9 cellular contexts compared by ENCODE assay signal in genomic region chr3:185929192-185930151, GRCh38. TPM values are rescaled to one million over a fixed set of nuclear protein-coding genes. Genes with fewer than 3 reads are reported as not detected.
DNase-seq lines count a peak whose midpoint lies in the region; ATAC-seq and TF ChIP-seq lines count a peak whose summit lies in the region.
"Had no signal": no experiment of that assay in that cellular context is flagged by ENCODE, and none has a peak within 500 bp of the region (broad histone marks: within the 10 kb centered on the region; RNA-seq: fewer than 3 reads in every experiment).

No MANE protein-coding gene starts in this region.

- H3K9me3 Mint-ChIP-seq in activated CD4-positive, alpha-beta memory T cell treated with anti-CD3 and anti-CD28 coated beads for 36 hours: no peaks in the 10 kb centered on the region

- H3F3A ChIP-seq in smooth muscle cell (ENCODE audit: low read depth): peaks cover 23% of the 10 kb centered on the region

- peaks cover 93% of the 10 kb centered on the region for H3K4me1 Mint-ChIP-seq in activated CD4-positive, alpha-beta memory T cell treated with anti-CD3 and anti-CD28 coated beads for 36 hours (ENCODE audit: low read depth)

- no peak overlapping the region for H2AFZ ChIP-seq in smooth muscle cell (ENCODE audit: low read depth)

- H3K9ac ChIP-seq in smooth muscle cell (ENCODE audit: low read depth): no peak overlapping the region

- intact Hi-C loops in activated CD4-positive, alpha-beta memory T cell treated with anti-CD3 and anti-CD28 coated beads for 36 hours (cut with micrococcal nuclease): loop anchor here (10.0 kb wide), 1 partner anchor 1095 kb away; no protein-coding TSS in a partner anchor

- WGBS in smooth muscle cell (ENCODE audit: low lambda C conversion rate): 21% methylated on average over 3 of the region's 3 CpGs

- H3K4me3 ChIP-seq in HFF-Myc (replicated peaks; ENCODE audit: low read depth, low read length): peak overlapping the region; percentile 99
- peak overlapping the region; percentile 11 for H3K4me3 ChIP-seq in smooth muscle cell

- peaks cover 92% of the 10 kb centered on the region for H3K36me3 Mint-ChIP-seq in activated CD4-positive, alpha-beta memory T cell treated with anti-CD3 and anti-CD28 coated beads for 36 hours

- DNase-seq in HFF-Myc (ENCODE audit: extremely low read depth, low read depth) (no peak), foreskin keratinocyte (peak in 1 of 2 donors; percentile 51), smooth muscle cell (lab: John Stamatoyannopoulos, UW; ENCODE audit: unreplicated experiment) (no peak), DMS79 (lab: John Stamatoyannopoulos, UW) (no peak), NCI-H1417 treated with DMSO at 0.1 percent for 48 hours (lab: John Stamatoyannopoulos, UW) (no peak)
- DNase-seq in activated CD4-positive, alpha-beta memory T cell treated with anti-CD3 and anti-CD28 coated beads for 36 hours: no peak
- no peak for DNase-seq in effector CD4-positive, alpha-beta T cell
- DNase-seq in activated effector memory CD4-positive, alpha-beta T cell treated with Interleukin-2 at 50 U/mL for 16 hours: no peak
- DNase-seq: NCI-H510A treated with DMSO at 0.1 percent for 48 hours had no signal

- H3K27me3 Mint-ChIP-seq in activated CD4-positive, alpha-beta memory T cell treated with anti-CD3 and anti-CD28 coated beads for 36 hours: no peaks in the 10 kb centered on the region

- no peaks in the 10 kb centered on the region for H3K27me3 ChIP-seq in foreskin keratinocyte
- no peaks in the 10 kb centered on the region for H3K27me3 ChIP-seq in smooth muscle cell (ENCODE audit: low read depth)

- H3K36me3 ChIP-seq in smooth muscle cell (ENCODE audit: low read depth): peaks cover 4% of the 10 kb centered on the region

- H3K27ac Mint-ChIP-seq in activated CD4-positive, alpha-beta memory T cell treated with anti-CD3 and anti-CD28 coated beads for 36 hours: peak overlapping the region; percentile 88

- peak overlapping the region; percentile 97 for H3K4me2 ChIP-seq in smooth muscle cell

- no peaks in the 10 kb centered on the region for H3K9me3 ChIP-seq in smooth muscle cell (replicated peaks; ENCODE audit: low read depth)

- H3K79me2 ChIP-seq in smooth muscle cell (ENCODE audit: low read depth): peaks cover 100% of the 10 kb centered on the region

- peak overlapping the region; percentile 67 for H3K4me3 Mint-ChIP-seq in activated CD4-positive, alpha-beta memory T cell treated with anti-CD3 and anti-CD28 coated beads for 36 hours

- CTCF ChIA-PET in activated CD4-positive, alpha-beta memory T cell treated with anti-CD3 and anti-CD28 coated beads for 36 hours (lab: Charles Lee): interaction anchor here (0.5 to 3.0 kb wide), 2 partner anchors 14 to 47 kb away, joined by 3 to 32 read pairs; no protein-coding TSS in a partner anchor

- TF ChIP-seq CTCF in HFF-Myc (IDR thresholded peaks at IDR 0.05; ENCODE audit: low read depth, low read length, missing control alignments) (no peak), foreskin keratinocyte (conservative IDR thresholded peaks at IDR 0.05) (no peak), smooth muscle cell (IDR thresholded peaks at IDR 0.05; ENCODE audit: borderline replicate concordance, insufficient read depth, poor library complexity, severe bottlenecking) (no peak)

- H3K27ac ChIP-seq in foreskin keratinocyte: no peak overlapping the region
- H3K27ac ChIP-seq in smooth muscle cell (ENCODE audit: low read depth): peak overlapping the region; percentile 100

- ATAC-seq in foreskin keratinocyte: peak; percentile 75

- POLR2A ChIA-PET in activated CD4-positive, alpha-beta memory T cell treated with anti-CD3 and anti-CD28 coated beads for 36 hours (lab: Charles Lee): interaction anchor here (0.8 to 6.5 kb wide), 5 partner anchors 8 to 858 kb away, joined by 3 to 50 read pairs (median 4); partner anchors contain the start of genes EIF4A2, SENP2 and TRA2B

- peaks cover 100% of the 10 kb centered on the region for H4K20me1 ChIP-seq in smooth muscle cell (ENCODE audit: low read depth)

- peaks cover 68% of the 10 kb centered on the region for H3K4me1 ChIP-seq in foreskin keratinocyte
- H3K4me1 ChIP-seq in smooth muscle cell (ENCODE audit: low read depth): peaks cover 83% of the 10 kb centered on the region

RNA-seq across cellular contexts. Expression of gene TRA2B, which starts 8.3 kb away (rescaled TPM):
- 100 to 1,000 TPM; 184 to 187 TPM for total RNA-seq in activated CD4-positive, alpha-beta memory T cell treated with anti-CD3 and anti-CD28 coated beads for 36 hours
- total RNA-seq in foreskin keratinocyte: 151 and 167 TPM in 2 replicates
- polyA plus RNA-seq in foreskin keratinocyte: 137 and 160 TPM in 2 replicates
- total RNA-seq in smooth muscle cell: 260 and 265 TPM in 2 replicates
- polyA plus RNA-seq in smooth muscle cell: 119 and 135 TPM in 2 replicates
